In the genomic region with DNA sequence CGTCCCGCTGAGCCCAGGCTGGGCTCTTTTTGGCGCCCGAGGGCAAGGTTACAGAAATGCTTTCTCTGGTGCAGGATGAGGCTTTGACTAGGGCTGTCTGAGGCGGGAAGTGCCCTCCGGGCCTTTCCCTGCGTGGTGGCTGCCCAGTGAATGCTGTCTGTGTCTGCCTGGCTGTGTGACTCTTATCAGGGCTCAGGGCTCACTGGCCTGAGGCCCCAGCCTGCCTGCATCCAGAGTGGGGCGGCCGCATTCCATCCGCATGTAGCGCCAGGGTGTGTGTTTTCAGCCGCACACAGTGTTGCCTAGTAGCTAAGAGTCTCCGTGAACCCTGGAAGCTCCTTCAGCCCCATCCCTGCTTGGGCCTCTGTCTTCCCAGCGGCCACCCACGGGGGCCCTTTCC, we compare ENCODE assay signal across 10 cellular contexts. TPM values are rescaled to one million over a fixed set of nuclear protein-coding genes. Genes with fewer than 3 reads are reported as not detected.
DNase-seq lines count a peak whose midpoint lies in the region; ATAC-seq and TF ChIP-seq lines count a peak whose summit lies in the region.
"Had no signal": no experiment of that assay in that cellular context is flagged by ENCODE, and none has a peak within 500 bp of the region (broad histone marks: within the 10 kb centered on the region; RNA-seq: fewer than 3 reads in every experiment).

No MANE protein-coding gene starts in this region.

- H3K4me3 ChIP-seq in retinal pigment epithelial cell (ENCODE audit: low read length) = no peak overlapping the region
- H3K4me3 ChIP-seq: GM12878 had no signal

- H3K4me1 Mint-ChIP-seq in endothelial cell (ENCODE audit: unreplicated experiment) = peaks cover 10% of the 10 kb centered on the region

- H3K36me3 Mint-ChIP-seq in endothelial cell (ENCODE audit: low read depth, unreplicated experiment) = peaks cover 13% of the 10 kb centered on the region

- no peak overlapping the region for H3K27ac Mint-ChIP-seq in endothelial cell (ENCODE audit: unreplicated experiment)
- H3K27ac Mint-ChIP-seq: T-helper 1 cell treated with Interleukin-12 subunit alpha and Interleukin-12 subunit beta and Interleukin-4 antibody, amounts not matched to agents 30 μg/mL and 1 μg/mL, for 36 hours had no signal

- TF ChIP-seq CTCF in retinal pigment epithelial cell (conservative IDR thresholded peaks at IDR 0.05; ENCODE audit: low read depth, low read length) (no peak), endothelial cell (IDR thresholded peaks at IDR 0.05; ENCODE audit: unreplicated experiment) (no peak)

- H3K27me3 Mint-ChIP-seq in endothelial cell (ENCODE audit: unreplicated experiment) = peaks cover 15% of the 10 kb centered on the region

- peak; percentile 62 for DNase-seq in DMS153 treated with DMSO at 0.1 percent for 48 hours (lab: John Stamatoyannopoulos, UW; ENCODE audit: unreplicated experiment)
- DNase-seq in amniotic epithelial cell (ENCODE audit: low read depth) = peak; percentile 70
- peak; percentile 78 for DNase-seq in left cardiac atrium
- peak; percentile 68 for DNase-seq in retinal pigment epithelial cell (ENCODE audit: low read depth)
- no peak for DNase-seq in endothelial cell (ENCODE audit: low spot score)
- DNase-seq in SIG-M5 (lab: John Stamatoyannopoulos, UW) = no peak
- DNase-seq in GF-D8 (lab: John Stamatoyannopoulos, UW) = no peak

- ATAC-seq in left cardiac atrium (peak; percentile 35 to 47), GM19035 (IDR thresholded peaks at IDR 0.05; ENCODE audit: unreplicated experiment) (no peak)
- ATAC-seq: GM12878 had no signal

- intact Hi-C loops in left cardiac atrium (cut with DNase I) = no loop called here

- H3K4me3 Mint-ChIP-seq in endothelial cell (ENCODE audit: unreplicated experiment) = no peak overlapping the region
- H3K4me3 Mint-ChIP-seq: T-helper 1 cell treated with Interleukin-12 subunit alpha and Interleukin-12 subunit beta and Interleukin-4 antibody, amounts not matched to agents 30 μg/mL and 1 μg/mL, for 36 hours had no signal

- no peaks in the 10 kb centered on the region for H3K9me3 Mint-ChIP-seq in endothelial cell (ENCODE audit: unreplicated experiment)
- H3K9me3 Mint-ChIP-seq: T-helper 1 cell treated with Interleukin-12 subunit alpha and Interleukin-12 subunit beta and Interleukin-4 antibody, amounts not matched to agents 30 μg/mL and 1 μg/mL, for 36 hours had no signal

RNA-seq across cellular contexts. Expression of a gene that starts 59.1 kb away (rescaled TPM):
- total RNA-seq in left cardiac atrium (10 to 100 TPM; 35.4 to 41.4 TPM), endothelial cell (ENCODE audit: unreplicated experiment) (118 TPM)

Comparison
In these comparisons a context has a peak if more than half of its experiments do, and no peak if none do; other contexts are left out.
1. DNase-seq: peak in DMS153 treated with DMSO at 0.1 percent for 48 hours (single experiment), amniotic epithelial cell (single experiment), left cardiac atrium (single experiment) and retinal pigment epithelial cell (single experiment); none in endothelial cell (single experiment), SIG-M5 (single experiment) and GF-D8 (single experiment).